Comparison of ENCODE assay signal across 1 cellular context in genomic region chr10:116753759-116754158, GRCh38.
TF ChIP-seq lines count a peak whose summit lies in the region.

No MANE protein-coding gene starts in this region.

TF ChIP-seq in IMR-90, 13 proteins besides CTCF, POLR2A, EP300 and RAD21 (continued from another document):
- no peak for TF ChIP-seq RCOR1 (IDR thresholded peaks at IDR 0.05; ENCODE audit: insufficient replicate concordance, low read length)
- TF ChIP-seq RFX5 (IDR thresholded peaks at IDR 0.05; ENCODE audit: low read depth, low read length): no peak
- TF ChIP-seq CHD1 (IDR thresholded peaks at IDR 0.05; ENCODE audit: low read depth, low read length): no peak
- TF ChIP-seq MAZ (IDR thresholded peaks at IDR 0.05; ENCODE audit: borderline replicate concordance, low read depth, low read length): no peak
- no peak for TF ChIP-seq MAFK (IDR thresholded peaks at IDR 0.05; ENCODE audit: low read depth, low read length)
- no peak for TF ChIP-seq FOS (IDR thresholded peaks at IDR 0.05; ENCODE audit: low read depth, low read length)
- TF ChIP-seq BHLHE40 (IDR thresholded peaks at IDR 0.05; ENCODE audit: low read depth, low read length): no peak
- no peak for TF ChIP-seq CEBPB (IDR thresholded peaks at IDR 0.05; ENCODE audit: low read depth, low read length)
- TF ChIP-seq NFE2L2 (IDR thresholded peaks at IDR 0.05; ENCODE audit: low read depth, low read length): no peak
